Comparison of ENCODE assay signal across 2 cellular contexts in the genomic region with DNA sequence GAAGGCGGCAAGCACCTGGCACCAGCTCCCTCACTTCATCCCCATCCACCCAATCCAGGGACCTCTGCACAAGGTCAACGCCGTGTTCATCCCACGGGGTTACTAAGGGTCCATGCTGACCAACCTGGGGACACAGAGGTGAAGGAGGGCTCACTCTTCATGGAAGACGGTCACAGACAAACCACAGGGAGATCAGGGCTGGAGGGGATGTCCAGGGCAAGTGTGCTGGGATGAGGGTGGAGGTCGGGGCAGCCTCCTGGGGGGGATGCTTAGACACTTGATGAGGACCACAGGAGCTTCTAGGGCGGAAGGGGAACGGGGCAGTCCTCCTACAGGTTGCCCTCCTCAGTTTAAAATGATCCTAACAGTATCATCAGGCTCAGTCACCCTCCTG.
TF ChIP-seq lines count a peak whose summit lies in the region.

No MANE protein-coding gene starts in this region.

TF ChIP-seq in GM12891, 5 proteins besides CTCF, POLR2A, EP300 and RAD21:
- TF ChIP-seq PAX5 (IDR thresholded peaks at IDR 0.05; ENCODE audit: insufficient read depth, low read length, severe bottlenecking) (no peak), TAF1 (IDR thresholded peaks at IDR 0.05; ENCODE audit: low read depth, low read length) (no peak), POLR2AphosphoS5 (IDR thresholded peaks at IDR 0.05; ENCODE audit: low read depth, low read length) (no peak), POU2F2 (IDR thresholded peaks at IDR 0.05; ENCODE audit: low read depth, low read length) (no peak), SPI1 (IDR thresholded peaks at IDR 0.05; ENCODE audit: low read depth, low read length) (no peak)

TF ChIP-seq in GM12878, 131 proteins besides CTCF, POLR2A, EP300 and RAD21:
- no peak for TF ChIP-seq NR2C1 (IDR thresholded peaks at IDR 0.05)
- no peak for TF ChIP-seq POLR2AphosphoS2 (IDR thresholded peaks at IDR 0.05; ENCODE audit: low read depth, low read length)
- no peak for TF ChIP-seq ZNF24 (IDR thresholded peaks at IDR 0.05)
- TF ChIP-seq, protein P1, sequence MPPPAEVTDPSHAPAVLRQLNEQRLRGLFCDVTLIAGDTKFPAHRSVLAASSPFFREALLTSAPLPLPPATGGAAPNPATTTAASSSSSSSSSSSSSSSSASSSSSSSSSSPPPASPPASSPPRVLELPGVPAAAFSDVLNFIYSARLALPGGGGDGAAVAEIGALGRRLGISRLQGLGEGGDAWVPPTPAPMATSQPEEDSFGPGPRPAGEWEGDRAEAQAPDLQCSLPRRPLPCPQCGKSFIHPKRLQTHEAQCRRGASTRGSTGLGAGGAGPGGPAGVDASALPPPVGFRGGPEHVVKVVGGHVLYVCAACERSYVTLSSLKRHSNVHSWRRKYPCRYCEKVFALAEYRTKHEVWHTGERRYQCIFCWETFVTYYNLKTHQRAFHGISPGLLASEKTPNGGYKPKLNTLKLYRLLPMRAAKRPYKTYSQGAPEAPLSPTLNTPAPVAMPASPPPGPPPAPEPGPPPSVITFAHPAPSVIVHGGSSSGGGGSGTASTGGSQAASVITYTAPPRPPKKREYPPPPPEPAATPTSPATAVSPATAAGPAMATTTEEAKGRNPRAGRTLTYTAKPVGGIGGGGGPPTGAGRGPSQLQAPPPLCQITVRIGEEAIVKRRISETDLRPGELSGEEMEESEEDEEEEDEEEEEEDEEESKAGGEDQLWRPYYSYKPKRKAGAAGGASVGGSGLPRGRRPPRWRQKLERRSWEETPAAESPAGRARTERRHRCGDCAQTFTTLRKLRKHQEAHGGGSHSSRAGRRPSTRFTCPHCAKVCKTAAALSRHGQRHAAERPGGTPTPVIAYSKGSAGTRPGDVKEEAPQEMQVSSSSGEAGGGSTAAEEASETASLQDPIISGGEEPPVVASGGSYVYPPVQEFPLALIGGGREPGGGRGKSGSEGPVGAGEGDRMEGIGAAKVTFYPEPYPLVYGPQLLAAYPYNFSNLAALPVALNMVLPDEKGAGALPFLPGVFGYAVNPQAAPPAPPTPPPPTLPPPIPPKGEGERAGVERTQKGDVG (CRISPR knock-in tag; IDR thresholded peaks at IDR 0.05): no peak
- no peak for TF ChIP-seq RFX5 (IDR thresholded peaks at IDR 0.05; ENCODE audit: low read depth, low read length)
- TF ChIP-seq SMC3 (IDR thresholded peaks at IDR 0.05; ENCODE audit: borderline replicate concordance, low read length): no peak
- no peak for TF ChIP-seq TARDBP (IDR thresholded peaks at IDR 0.05; ENCODE audit: borderline replicate concordance)
- no peak for TF ChIP-seq POU2F2 (IDR thresholded peaks at IDR 0.05; ENCODE audit: borderline replicate concordance, low read depth, low read length)
- no peak for TF ChIP-seq ASH2L (IDR thresholded peaks at IDR 0.05; ENCODE audit: borderline replicate concordance, low read depth)
- no peak for TF ChIP-seq EED (IDR thresholded peaks at IDR 0.05; ENCODE audit: low read depth)
- TF ChIP-seq SP1 (IDR thresholded peaks at IDR 0.05; ENCODE audit: low read depth, low read length): no peak
- TF ChIP-seq SIX5 (IDR thresholded peaks at IDR 0.05; ENCODE audit: low read depth, low read length, severe bottlenecking): no peak
- TF ChIP-seq IKZF2 (IDR thresholded peaks at IDR 0.05): no peak
- no peak for TF ChIP-seq CHD1 (IDR thresholded peaks at IDR 0.05; ENCODE audit: low read depth, low read length)
- TF ChIP-seq, protein P2, sequence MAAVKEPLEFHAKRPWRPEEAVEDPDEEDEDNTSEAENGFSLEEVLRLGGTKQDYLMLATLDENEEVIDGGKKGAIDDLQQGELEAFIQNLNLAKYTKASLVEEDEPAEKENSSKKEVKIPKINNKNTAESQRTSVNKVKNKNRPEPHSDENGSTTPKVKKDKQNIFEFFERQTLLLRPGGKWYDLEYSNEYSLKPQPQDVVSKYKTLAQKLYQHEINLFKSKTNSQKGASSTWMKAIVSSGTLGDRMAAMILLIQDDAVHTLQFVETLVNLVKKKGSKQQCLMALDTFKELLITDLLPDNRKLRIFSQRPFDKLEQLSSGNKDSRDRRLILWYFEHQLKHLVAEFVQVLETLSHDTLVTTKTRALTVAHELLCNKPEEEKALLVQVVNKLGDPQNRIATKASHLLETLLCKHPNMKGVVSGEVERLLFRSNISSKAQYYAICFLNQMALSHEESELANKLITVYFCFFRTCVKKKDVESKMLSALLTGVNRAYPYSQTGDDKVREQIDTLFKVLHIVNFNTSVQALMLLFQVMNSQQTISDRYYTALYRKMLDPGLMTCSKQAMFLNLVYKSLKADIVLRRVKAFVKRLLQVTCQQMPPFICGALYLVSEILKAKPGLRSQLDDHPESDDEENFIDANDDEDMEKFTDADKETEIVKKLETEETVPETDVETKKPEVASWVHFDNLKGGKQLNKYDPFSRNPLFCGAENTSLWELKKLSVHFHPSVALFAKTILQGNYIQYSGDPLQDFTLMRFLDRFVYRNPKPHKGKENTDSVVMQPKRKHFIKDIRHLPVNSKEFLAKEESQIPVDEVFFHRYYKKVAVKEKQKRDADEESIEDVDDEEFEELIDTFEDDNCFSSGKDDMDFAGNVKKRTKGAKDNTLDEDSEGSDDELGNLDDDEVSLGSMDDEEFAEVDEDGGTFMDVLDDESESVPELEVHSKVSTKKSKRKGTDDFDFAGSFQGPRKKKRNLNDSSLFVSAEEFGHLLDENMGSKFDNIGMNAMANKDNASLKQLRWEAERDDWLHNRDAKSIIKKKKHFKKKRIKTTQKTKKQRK (IDR thresholded peaks at IDR 0.05; ENCODE audit: low read depth, low read length): no peak
